ENCODE assay signal across 13 cellular contexts in the genomic region with DNA sequence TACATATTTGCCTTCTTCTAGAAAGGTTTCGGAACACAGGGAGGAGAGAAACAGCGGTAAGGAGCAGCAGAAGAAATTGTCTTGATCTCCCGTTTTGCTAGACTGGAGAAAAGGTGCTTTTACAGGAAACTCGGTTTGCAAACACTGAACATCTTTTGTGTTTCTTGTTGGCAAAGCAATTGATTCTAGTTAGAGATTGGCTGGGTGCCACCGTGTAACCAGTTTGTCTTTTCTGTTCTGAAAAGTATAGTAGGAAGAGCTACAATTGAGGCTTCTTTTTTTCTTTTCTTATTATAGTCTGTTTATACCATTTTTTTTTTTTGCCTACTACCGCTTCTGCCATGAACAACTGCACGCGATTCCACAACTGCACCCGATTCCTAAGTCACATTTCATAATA.
DNase-seq lines count a peak whose midpoint lies in the region; ATAC-seq and TF ChIP-seq lines count a peak whose summit lies in the region.
"Had no signal": no experiment of that assay in that cellular context is flagged by ENCODE, and none has a peak within 500 bp of the region (broad histone marks: within the 10 kb centered on the region; RNA-seq: fewer than 3 reads in every experiment).

No MANE protein-coding gene starts in this region.

- no peak overlapping the region for H3K4me3 Mint-ChIP-seq in nephron progenitor cell
- H3K4me3 Mint-ChIP-seq: stimulated activated naive CD8-positive, alpha-beta T cell treated with anti-CD3 and anti-CD28 coated beads, Interleukin-15, Interleukin-2, amounts not matched to agents 100 ng/mL and 50 ng/mL, for 24 hours had no signal

- TF ChIP-seq CTCF in cardiac fibroblast (IDR thresholded peaks at IDR 0.05; ENCODE audit: low read depth, low read length) (no peak), nephron progenitor cell (IDR thresholded peaks at IDR 0.05) (no peak)

- ATAC-seq in GM18907 (IDR thresholded peaks at IDR 0.05; ENCODE audit: unreplicated experiment) (no peak), GM21515 (IDR thresholded peaks at IDR 0.05; ENCODE audit: unreplicated experiment) (no peak), GM18868 (IDR thresholded peaks at IDR 0.05; ENCODE audit: unreplicated experiment) (no peak)

- no peaks in the 10 kb centered on the region for H3K4me1 Mint-ChIP-seq in nephron progenitor cell

- H3K36me3 Mint-ChIP-seq in nephron progenitor cell (ENCODE audit: low read depth), result no peaks in the 10 kb centered on the region

- no peak overlapping the region for H3K4me3 ChIP-seq in cardiac fibroblast (replicated peaks in 1 of 2; ENCODE audit: low read depth in 2 of 2, low read length in 2 of 2)
- H3K4me3 ChIP-seq: left lung, SK-N-MC had no signal

- peaks cover 8% of the 10 kb centered on the region for H3K27me3 Mint-ChIP-seq in nephron progenitor cell (ENCODE audit: low read depth, poor library complexity)
- H3K27me3 Mint-ChIP-seq: stimulated activated naive CD8-positive, alpha-beta T cell treated with anti-CD3 and anti-CD28 coated beads, Interleukin-15, Interleukin-2, amounts not matched to agents 100 ng/mL and 50 ng/mL, for 24 hours had no signal

- DNase-seq in DMS79 (lab: John Stamatoyannopoulos, UW), result peak; percentile 69
- DNase-seq in NCI-H1930 (lab: John Stamatoyannopoulos, UW), result peak; percentile 46 to 70
- peak; percentile 20 to 24 for DNase-seq in cardiac fibroblast (ENCODE audit: low read depth in 2 of 2)
- no peak for DNase-seq in nephron progenitor cell
- DNase-seq in NCI-H226, result no peak
- DNase-seq: GDM1, left lung, NCI-H1694 treated with DMSO at 0.1 percent for 48 hours had no signal

- peak overlapping the region; percentile 14 for H3K27ac Mint-ChIP-seq in nephron progenitor cell
- H3K27ac Mint-ChIP-seq: stimulated activated naive CD8-positive, alpha-beta T cell treated with anti-CD3 and anti-CD28 coated beads, Interleukin-15, Interleukin-2, amounts not matched to agents 100 ng/mL and 50 ng/mL, for 24 hours had no signal

- peaks cover 5% of the 10 kb centered on the region for H3K9me3 Mint-ChIP-seq in nephron progenitor cell

Comparison
In these comparisons a context has a peak if more than half of its experiments do, and no peak if none do; other contexts are left out.
1. DNase-seq: peak in DMS79 (single experiment), NCI-H1930 (2 of 2) and cardiac fibroblast (2 of 2); none in nephron progenitor cell (single experiment) and NCI-H226 (single experiment).